Comparison of ENCODE assay signal across 8 cellular contexts in genomic region chr6:26032387-26033131, GRCh38. TPM values are rescaled to one million over a fixed set of nuclear protein-coding genes. Genes with fewer than 3 reads are reported as not detected.
A peak's percentile ranks its signal among the peaks of the same experiment; 100 is the strongest.
DNase-seq lines count a peak whose midpoint lies in the region; ATAC-seq, FAIRE-seq and TF ChIP-seq lines count a peak whose summit lies in the region.

No MANE protein-coding gene starts in this region.

- intact Hi-C loops in pancreas (cut with DNase I): no loop called here

- no peaks in the 10 kb centered on the region for H3K36me3 ChIP-seq in Loucy (ENCODE audit: insufficient read depth, low read length)
- H3K36me3 ChIP-seq in gastroesophageal sphincter: no peaks in the 10 kb centered on the region
- no peaks in the 10 kb centered on the region for H3K36me3 ChIP-seq in pancreas

- H3K27ac ChIP-seq in gastroesophageal sphincter (peak overlapping the region; percentile 89 to 96 (median 92)), pancreas (peak overlapping the region; percentile 58 to 89 (median 74))

- no peaks in the 10 kb centered on the region for H3K36me3 Mint-ChIP-seq in activated T-cell treated with anti-CD3 and anti-CD28 coated beads, Interleukin-2, amount 50 U/mL, for 4 hours (ENCODE audit: insufficient read depth)

- 0 to 2% methylated on average over 13 to 18 of the region's 18 CpGs for WGBS in gastroesophageal sphincter (ENCODE audit: low coverage in 1 of 2), 2 donors
- 3% methylated on average over 18 of the region's 18 CpGs for WGBS in pancreas, 2 donors

- peaks cover 47% of the 10 kb centered on the region for H3K4me1 Mint-ChIP-seq in activated T-cell treated with anti-CD3 and anti-CD28 coated beads, Interleukin-2, amount 50 U/mL, for 4 hours (ENCODE audit: low read depth)

- no peak for FAIRE-seq in pancreas (lab: Jason Lieb, UNC)

- H3K4me2 ChIP-seq in Loucy (ENCODE audit: low read depth, low read length, poor library complexity, severe bottlenecking): peak overlapping the region; percentile 95

- H3K9me3 Mint-ChIP-seq in activated T-cell treated with anti-CD3 and anti-CD28 coated beads, Interleukin-2, amount 50 U/mL, for 4 hours: no peaks in the 10 kb centered on the region

- H3K79me2 ChIP-seq in Loucy (ENCODE audit: insufficient read depth, low read length): no peaks in the 10 kb centered on the region

- no peak for TF ChIP-seq EP300 in gastroesophageal sphincter (IDR thresholded peaks at IDR 0.05)

- no peaks in the 10 kb centered on the region for H3K9me3 ChIP-seq in Loucy (ENCODE audit: insufficient read depth, low read depth, low read length)
- H3K9me3 ChIP-seq in gastroesophageal sphincter: no peaks in the 10 kb centered on the region
- H3K9me3 ChIP-seq in pancreas: no peaks in the 10 kb centered on the region

- TF ChIP-seq CTCF in Loucy (conservative IDR thresholded peaks at IDR 0.05; ENCODE audit: low read length) (no peak), gastroesophageal sphincter (IDR thresholded peaks at IDR 0.05) (no peak), pancreas (IDR thresholded peaks at IDR 0.05) (no peak)

- no peak overlapping the region for H2AFZ ChIP-seq in Loucy (ENCODE audit: low read length)

- peaks cover 22% of the 10 kb centered on the region; the same call in 1 of the 2 replicates for H3F3A ChIP-seq in Loucy (ENCODE audit: low read depth)

- H3K9me2 ChIP-seq in Loucy (replicated peaks; ENCODE audit: low read depth, low read length): no peaks in the 10 kb centered on the region

- H3K27me3 ChIP-seq in Loucy (ENCODE audit: insufficient read depth, low read length, poor library complexity, severe bottlenecking) (no peaks in the 10 kb centered on the region), gastroesophageal sphincter (no peaks in the 10 kb centered on the region), pancreas (no peaks in the 10 kb centered on the region)

- ATAC-seq in activated T-cell treated with anti-CD3 and anti-CD28 coated beads, Interleukin-2, amount 50 U/mL, for 4 hours: no peak
- ATAC-seq in gastroesophageal sphincter (peak; percentile 13), pancreas (peak; percentile 3 to 24 (median 12)), GM19397 (IDR thresholded peaks at IDR 0.05; ENCODE audit: unreplicated experiment) (no peak)

- no peaks in the 10 kb centered on the region for H3K27me3 Mint-ChIP-seq in activated T-cell treated with anti-CD3 and anti-CD28 coated beads, Interleukin-2, amount 50 U/mL, for 4 hours (ENCODE audit: low read depth)

- H3K4me3 ChIP-seq in Loucy (ENCODE audit: low read length, poor library complexity, severe bottlenecking) (peak overlapping the region; percentile 80), gastroesophageal sphincter (peak overlapping the region; percentile 59 to 65), pancreas (peak overlapping the region in 3 of 4 donors; percentile 22 to 49 (median 43))

- no peaks in the 10 kb centered on the region for H4K20me1 ChIP-seq in Loucy (ENCODE audit: insufficient read depth, low read length, poor library complexity, severe bottlenecking)

- H3K9ac ChIP-seq in Loucy (ENCODE audit: low read depth, low read length, poor library complexity, severe bottlenecking): peak overlapping the region; percentile 98

- H3K4me1 ChIP-seq in Loucy (ENCODE audit: insufficient read depth, low read length, poor library complexity, severe bottlenecking) (peaks cover 48% of the 10 kb centered on the region), gastroesophageal sphincter (peaks cover 5 to 31% (median 9%) of the 10 kb centered on the region in 3 donors), pancreas (peaks cover 0 to 9% (median 3%) of the 10 kb centered on the region in 3 donors)

- H3K4me3 Mint-ChIP-seq in activated T-cell treated with anti-CD3 and anti-CD28 coated beads, Interleukin-2, amount 50 U/mL, for 4 hours: peak overlapping the region; percentile 86

- DNase-seq in DMS 273 (lab: John Stamatoyannopoulos, UW; ENCODE audit: unreplicated experiment) (peak; percentile 68), DMS 273 treated with DMSO at 0.1 percent for 48 hours (lab: John Stamatoyannopoulos, UW) (no peak), pancreas (peak in 1 of 6 donors; percentile 47), NCI-H774 (lab: John Stamatoyannopoulos, UW) (no peak)
- DNase-seq in activated T-cell treated with anti-CD3 and anti-CD28 coated beads, Interleukin-2, amount 50 U/mL, for 4 hours: no peak

- TF ChIP-seq POLR2A in gastroesophageal sphincter (IDR thresholded peaks at IDR 0.05): no peak

RNA-seq across cellular contexts. Expression of gene HFE, which starts 54.7 kb away (rescaled TPM):
- total RNA-seq in activated T-cell treated with anti-CD3 and anti-CD28 coated beads, Interleukin-2, amount 50 U/mL, for 4 hours: under 1 TPM in 1 of 3 donors, not detected in 2; 0.28 TPM
- 10 to 100 TPM in 1 of 4 donors, 1 to 10 TPM in 3; 3.7 to 11.4 (median 8.3) TPM for total RNA-seq in gastroesophageal sphincter
- 10 to 100 TPM in 1 of 6 donors, 1 to 10 TPM in 5; 3.1 to 10.2 (median 3.8) TPM for total RNA-seq in pancreas
- polyA plus RNA-seq in pancreas: 1 to 10 TPM; 3.4 to 3.9 TPM

Comparison
In these comparisons a context has a peak if more than half of its experiments do, and no peak if none do; other contexts are left out.
1. ATAC-seq: peak in gastroesophageal sphincter (single experiment) and pancreas (4 of 4); none in activated T-cell treated with anti-CD3 and anti-CD28 coated beads, Interleukin-2, amount 50 U/mL, for 4 hours (0 of 2) and GM19397 (single experiment).
2. Peak in every context shown above with its lines, with median percentiles within 50 percentile points of each other: H3K4me3 ChIP-seq.